In genomic region chr6:12605888-12606345, GRCh38 we compare ENCODE assay signal across 2 cellular contexts.
TF ChIP-seq lines count a peak whose summit lies in the region.

No MANE protein-coding gene starts in this region.

TF ChIP-seq in HCT116, 20 proteins besides CTCF, POLR2A, EP300 and RAD21 (continued from another document):
- TF ChIP-seq REST (IDR thresholded peaks at IDR 0.05; ENCODE audit: low read depth) (no peak), SIN3A (IDR thresholded peaks at IDR 0.05; ENCODE audit: low read depth) (no peak), TCF7L2 (IDR thresholded peaks at IDR 0.05; ENCODE audit: borderline replicate concordance, extremely low read depth, insufficient read depth, insufficient read length) (no peak), ATF3 (IDR thresholded peaks at IDR 0.05) (no peak), ZBTB33 (IDR thresholded peaks at IDR 0.05; ENCODE audit: extremely low read depth, insufficient replicate concordance, low read length) (no peak), ELF1 (IDR thresholded peaks at IDR 0.05; ENCODE audit: borderline replicate concordance, low read depth) (no peak), POLR2AphosphoS5 (IDR thresholded peaks at IDR 0.05; ENCODE audit: low read depth, low read length) (no peak)
TF ChIP-seq in HCT116: peak in this region for 0.

TF ChIP-seq in HepG2, 621 proteins besides CTCF, POLR2A, EP300 and RAD21 (continued from another document and continues in another):
- TF ChIP-seq MLX (CRISPR knock-in tag; IDR thresholded peaks at IDR 0.05) (no peak), ZNF572 (CRISPR knock-in tag; IDR thresholded peaks at IDR 0.05) (no peak), ZSCAN12 (CRISPR knock-in tag; IDR thresholded peaks at IDR 0.05) (no peak), PHF20 (CRISPR knock-in tag; IDR thresholded peaks at IDR 0.05) (no peak), IKZF5 (CRISPR knock-in tag; IDR thresholded peaks at IDR 0.05) (0 out of 2 replicates have a peak, but pooled peaks have one; percentile 34), MBD4 (IDR thresholded peaks at IDR 0.05; ENCODE audit: borderline replicate concordance, low read length) (no peak), HNF1B (CRISPR knock-in tag; IDR thresholded peaks at IDR 0.05) (peak; percentile 33; the same call in 1 of the 2 replicates), NFIB (CRISPR knock-in tag; IDR thresholded peaks at IDR 0.05; ENCODE audit: borderline replicate concordance) (no peak), RXRB (CRISPR knock-in tag; IDR thresholded peaks at IDR 0.05; ENCODE audit: borderline replicate concordance) (peak; percentile 26; the same call in 1 of the 2 replicates), AKAP8 (CRISPR knock-in tag; IDR thresholded peaks at IDR 0.05) (no peak), HOXA7 (CRISPR knock-in tag; IDR thresholded peaks at IDR 0.05) (no peak), DRAP1 (CRISPR knock-in tag; IDR thresholded peaks at IDR 0.05) (0 out of 2 replicates have a peak, but pooled peaks have one; percentile 23), TCF7 (IDR thresholded peaks at IDR 0.05; ENCODE audit: low read depth) (no peak), DNMT3B (CRISPR knock-in tag; conservative IDR thresholded peaks at IDR 0.05) (0 out of 2 replicates have a peak, but pooled peaks have one; percentile 81), KIAA2018 (CRISPR knock-in tag; IDR thresholded peaks at IDR 0.05; ENCODE audit: borderline replicate concordance) (no peak), ZNF567 (CRISPR knock-in tag; IDR thresholded peaks at IDR 0.05; ENCODE audit: borderline replicate concordance) (no peak), STAG1 (CRISPR knock-in tag; IDR thresholded peaks at IDR 0.05) (peak; percentile 95), ZNF816 (CRISPR knock-in tag; IDR thresholded peaks at IDR 0.05; ENCODE audit: borderline replicate concordance) (no peak), ZNF639 (CRISPR knock-in tag; conservative IDR thresholded peaks at IDR 0.05) (no peak), ZBTB7A (CRISPR knock-in tag; IDR thresholded peaks at IDR 0.05) (no peak), DBP (CRISPR knock-in tag; IDR thresholded peaks at IDR 0.05; ENCODE audit: not compliant biosample characterization) (no peak), MIXL1 (CRISPR knock-in tag; IDR thresholded peaks at IDR 0.05) (0 out of 2 replicates have a peak, but pooled peaks have one; percentile 54), TARDBP (CRISPR knock-in tag; IDR thresholded peaks at IDR 0.05) (no peak), SMC3 (IDR thresholded peaks at IDR 0.05; ENCODE audit: low read length) (peak; percentile 93), ZBTB40 (IDR thresholded peaks at IDR 0.05) (no peak), ZBTB40 (CRISPR knock-in tag; IDR thresholded peaks at IDR 0.05) (no peak), RAD51 (IDR thresholded peaks at IDR 0.05; ENCODE audit: borderline replicate concordance) (no peak), ZNF264 (CRISPR knock-in tag; IDR thresholded peaks at IDR 0.05) (no peak), NCOA2 (CRISPR knock-in tag; IDR thresholded peaks at IDR 0.05) (no peak), ZMYM4 (CRISPR knock-in tag; IDR thresholded peaks at IDR 0.05) (no peak), HIVEP1 (CRISPR knock-in tag; IDR thresholded peaks at IDR 0.05) (no peak), ZNF564 (CRISPR knock-in tag; IDR thresholded peaks at IDR 0.05) (no peak), SOX6 (IDR thresholded peaks at IDR 0.05) (no peak), SOX6 (CRISPR knock-in tag; IDR thresholded peaks at IDR 0.05) (no peak)
